In the genomic region with DNA sequence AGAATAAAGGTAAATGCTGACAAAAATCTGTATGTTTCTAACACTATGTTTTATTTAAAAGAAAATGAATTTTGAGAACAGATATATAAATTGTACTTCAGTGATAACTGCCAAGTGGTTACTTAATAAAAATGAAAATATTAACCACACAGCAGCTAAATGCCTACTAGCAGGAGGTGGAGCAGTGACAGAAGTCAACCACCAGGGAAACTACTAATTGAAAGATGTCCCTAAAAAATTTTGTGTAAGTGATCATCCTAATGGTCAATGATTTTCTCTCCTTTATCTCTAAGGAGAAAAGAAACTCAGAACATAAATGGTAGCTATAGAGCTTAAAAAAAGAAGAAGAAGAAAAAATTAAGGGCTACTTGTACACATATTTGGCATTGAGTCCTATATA, we compare ENCODE assay signal across 22 cellular contexts. TPM values are rescaled to one million over a fixed set of nuclear protein-coding genes. Genes with fewer than 3 reads are reported as not detected.
DNase-seq lines count a peak whose midpoint lies in the region; ATAC-seq and TF ChIP-seq lines count a peak whose summit lies in the region.
"Had no signal": no experiment of that assay in that cellular context is flagged by ENCODE, and none has a peak within 500 bp of the region (broad histone marks: within the 10 kb centered on the region; RNA-seq: fewer than 3 reads in every experiment).

No MANE protein-coding gene starts in this region.

- H3K9me2 ChIP-seq in OCI-LY1 (ENCODE audit: low read depth, low read length), result no peaks in the 10 kb centered on the region

- BruUV-seq in A673 (replicated peaks; lab: Mats Ljungman, UMichigan), result no TSS peak

- no peak overlapping the region for H3K4me3 Mint-ChIP-seq in H9
- H3K4me3 Mint-ChIP-seq: CD8-positive, alpha-beta T cell had no signal

- no peaks in the 10 kb centered on the region for H3K79me1 ChIP-seq in H9 (ENCODE audit: insufficient read depth, low read depth, low read length, poor library complexity, severe bottlenecking)

- H4K8ac ChIP-seq in H9 (replicated peaks; ENCODE audit: insufficient read length, low read depth, low read length), result no peak overlapping the region

- H3K36me3 Mint-ChIP-seq in H9 (ENCODE audit: insufficient read depth in 1 of 3, low read depth in 3 of 3), result peaks cover 7 to 42% (median 28%) of the 10 kb centered on the region in 3 experiments; a peak in 5 of 7 replicates

- H2BK20ac ChIP-seq in H9 (ENCODE audit: low read depth, low read length, poor library complexity, severe bottlenecking), result no peak overlapping the region

- H3T11ph ChIP-seq in H9 (ENCODE audit: low read length), result no peak overlapping the region

- H3K14ac ChIP-seq in H9 (ENCODE audit: insufficient read depth, low read length), result no peak overlapping the region

- H3K27ac Mint-ChIP-seq in H9, result no peak overlapping the region
- H3K27ac Mint-ChIP-seq: CD8-positive, alpha-beta T cell had no signal

- no peak overlapping the region for H3K18ac ChIP-seq in H9 (ENCODE audit: insufficient read length, low read depth, low read length)

- no peak overlapping the region for H3K4me2 ChIP-seq in H9 (ENCODE audit: insufficient read depth, insufficient read length, low read length)
- H3K4me2 ChIP-seq in OCI-LY1 (ENCODE audit: low read length), result no peak overlapping the region

- no peaks in the 10 kb centered on the region for H3F3A ChIP-seq in OCI-LY1 (ENCODE audit: insufficient read depth, low read length)

- H2AFZ ChIP-seq in H9 (ENCODE audit: low read length) (no peak overlapping the region), OCI-LY1 (ENCODE audit: low read length) (no peak overlapping the region)

- no peak overlapping the region for H2BK15ac ChIP-seq in H9 (ENCODE audit: low read depth, low read length)

- CTCF ChIA-PET in A673 (lab: Charles Lee), result no interaction called here

- H3K9me3 Mint-ChIP-seq in H9, result no peaks in the 10 kb centered on the region
- H3K9me3 Mint-ChIP-seq: CD8-positive, alpha-beta T cell had no signal

- no peaks in the 10 kb centered on the region for H3K4me1 Mint-ChIP-seq in H9

- H4K20me1 ChIP-seq in H9 (ENCODE audit: control insufficient read depth, insufficient read depth, insufficient read length), result no peaks in the 10 kb centered on the region
- H4K20me1 ChIP-seq in OCI-LY1 (ENCODE audit: insufficient read depth, low read length), result no peaks in the 10 kb centered on the region

- no peak overlapping the region for H3K23ac ChIP-seq in H9 (ENCODE audit: insufficient read length, low read depth, low read length)

- no peak overlapping the region for H4K91ac ChIP-seq in H9 (ENCODE audit: insufficient read length, low read depth, low read length)

- H3K4me3 ChIP-seq in A673 (ENCODE audit: low read depth, low read length, poor library complexity, severe bottlenecking) (no peak overlapping the region), OCI-LY1 (ENCODE audit: low read depth, low read length, poor library complexity, severe bottlenecking) (no peak overlapping the region), fibroblast of mammary gland (ENCODE audit: control insufficient read depth, low read depth, low read length) (no peak overlapping the region), aorta (ENCODE audit: low read length in 2 of 2) (no peak overlapping the region)
- H3K4me3 ChIP-seq: heart right ventricle had no signal

- intact Hi-C loops in A673 (cut with micrococcal nuclease; ENCODE audit: unreplicated experiment) (no loop called here), aorta (cut with DNase I) (no loop called here)

- H3K27ac ChIP-seq in A673 (ENCODE audit: low read depth, low read length, poor library complexity, severe bottlenecking) (no peak overlapping the region), H9 (ENCODE audit: insufficient read length, low read depth, low read length) (no peak overlapping the region), OCI-LY1 (ENCODE audit: low read depth, low read length, poor library complexity, severe bottlenecking) (no peak overlapping the region), aorta (ENCODE audit: low read depth in 1 of 2, low read length in 2 of 2) (no peak overlapping the region)
- H3K27ac ChIP-seq: epithelial cell of prostate, heart right ventricle had no signal

- H3K23me2 ChIP-seq in H9 (ENCODE audit: insufficient read length, low read depth, low read length, poor library complexity, severe bottlenecking), result no peaks in the 10 kb centered on the region

- no peak overlapping the region for H4K5ac ChIP-seq in H9 (ENCODE audit: insufficient read length, low read depth, low read length)

- DNase-seq in A673 (ENCODE audit: low spot score) (no peak), H9 (no peak), fibroblast of mammary gland (ENCODE audit: low read depth) (no peak), aorta (no peak)
- DNase-seq in stimulated activated naive CD8-positive, alpha-beta T cell treated with anti-CD3 and anti-CD28 coated beads, Interleukin-15, Interleukin-2, amounts not matched to agents 100 U/mL and 50 U/mL, for 24 hours, result no peak
- no peak for DNase-seq in stimulated activated CD8-positive, alpha-beta memory T cell treated with anti-CD3 and anti-CD28 coated beads, Interleukin-4, amount 100 ng/mL, for 48 hours
- DNase-seq: activated gamma-delta T cell; CD8-positive, alpha-beta T cell; cortex of kidney; heart right ventricle; Karpas-422; NCI-H1417; NCI-H2171; NK-92 treated with Interleukin-12 subunit alpha and Interleukin-12 subunit beta, amount 100 ng/mL, for 24 hours; retina; Right ventricle myocardium superior; stimulated activated CD4-positive, alpha-beta T cell treated with anti-CD3 and anti-CD28 coated beads, Interleukin-15, amount 100 ng/mL, for 24 hours; T-helper 2 cell had no signal

- H3K36me3 ChIP-seq in A673 (ENCODE audit: insufficient read depth, low read length, poor library complexity, severe bottlenecking) (no peaks in the 10 kb centered on the region), OCI-LY1 (ENCODE audit: insufficient read depth, low read length) (peaks cover 48% of the 10 kb centered on the region; the same call in 1 of the 2 replicates), aorta (ENCODE audit: control insufficient read depth in 1 of 2, insufficient read depth in 2 of 2, low read length in 1 of 2) (peaks cover 0 to 3% of the 10 kb centered on the region in 2 donors)

- H3K27me3 Mint-ChIP-seq in H9 (ENCODE audit: low read depth), result no peaks in the 10 kb centered on the region

- H3K4me1 ChIP-seq in A673 (ENCODE audit: insufficient read depth, low read length, poor library complexity, severe bottlenecking), result no peaks in the 10 kb centered on the region
- no peaks in the 10 kb centered on the region for H3K4me1 ChIP-seq in H9 (ENCODE audit: insufficient read depth, low read length)
- no peaks in the 10 kb centered on the region for H3K4me1 ChIP-seq in OCI-LY1 (ENCODE audit: insufficient read depth, low read length, severe bottlenecking)
- no peaks in the 10 kb centered on the region for H3K4me1 ChIP-seq in aorta (ENCODE audit: control insufficient read depth in 1 of 2, insufficient read depth in 2 of 2, low read length in 2 of 2)

- ATAC-seq in HG03025 (IDR thresholded peaks at IDR 0.05; ENCODE audit: low FRiP score, unreplicated experiment) (no peak), aorta (ENCODE audit: low FRiP score) (no peak)
- ATAC-seq in stimulated activated naive CD8-positive, alpha-beta T cell treated with anti-CD3 and anti-CD28 coated beads, Interleukin-15, Interleukin-2, amounts not matched to agents 100 U/mL and 50 U/mL, for 24 hours, result no peak
- ATAC-seq: activated CD4-positive, CD25-positive, alpha-beta regulatory T cell treated with anti-CD3 and anti-CD28 coated beads, Interleukin-2, amount 50 U/mL, for 24 hours; CD8-positive, alpha-beta T cell; heart right ventricle had no signal

- no peak overlapping the region for H2BK12ac ChIP-seq in H9 (ENCODE audit: insufficient read length, low read depth, low read length)

- H2BK5ac ChIP-seq in H9 (ENCODE audit: insufficient read length, low read length), result no peak overlapping the region

- TF ChIP-seq CTCF in A673 (conservative IDR thresholded peaks at IDR 0.05; ENCODE audit: low read depth, low read length), result peak; percentile 26; the same call in 1 of the 2 replicates
- peak; percentile 43 for TF ChIP-seq CTCF in H9 (conservative IDR thresholded peaks at IDR 0.05)
- peak; percentile 22; the same call in 1 of the 2 replicates for TF ChIP-seq CTCF in OCI-LY1 (IDR thresholded peaks at IDR 0.05; ENCODE audit: low read length)
- TF ChIP-seq CTCF in fibroblast of mammary gland (conservative IDR thresholded peaks at IDR 0.05; ENCODE audit: control insufficient read depth, insufficient read depth, low read depth, low read length), result peak; percentile 9

- POLR2A ChIA-PET in A673 (lab: Charles Lee; ENCODE audit: low non-redundant PET), result no interaction called here

- H3K9me3 ChIP-seq in A673 (ENCODE audit: low read depth, low read length, poor library complexity, severe bottlenecking), result no peaks in the 10 kb centered on the region
- no peaks in the 10 kb centered on the region for H3K9me3 ChIP-seq in H9 (ENCODE audit: control insufficient read depth, low read depth, low read length)
- H3K9me3 ChIP-seq in OCI-LY1 (ENCODE audit: low read length), result no peaks in the 10 kb centered on the region
- no peaks in the 10 kb centered on the region for H3K9me3 ChIP-seq in aorta (ENCODE audit: control insufficient read depth, low read length)
- H3K9me3 ChIP-seq: heart right ventricle had no signal

- H3K4ac ChIP-seq in H9 (ENCODE audit: low read depth, low read length), result no peak overlapping the region

- H3K56ac ChIP-seq in H9 (ENCODE audit: insufficient read length, low read depth, low read length), result no peak overlapping the region

- no peak overlapping the region for H2AK5ac ChIP-seq in H9 (ENCODE audit: insufficient read length, low read length)

- no peak overlapping the region for H3K9ac ChIP-seq in H9 (ENCODE audit: extremely low read depth, insufficient read length, low read length)
- H3K9ac ChIP-seq in OCI-LY1 (ENCODE audit: low read length), result no peak overlapping the region

- H3K27me3 ChIP-seq in A673 (replicated peaks; ENCODE audit: insufficient read depth, low read depth, low read length, poor library complexity), result no peaks in the 10 kb centered on the region
- H3K27me3 ChIP-seq in H9 (ENCODE audit: insufficient read depth, low read length), result no peaks in the 10 kb centered on the region
- H3K27me3 ChIP-seq in OCI-LY1 (ENCODE audit: insufficient read depth, low read length), result no peaks in the 10 kb centered on the region
- no peaks in the 10 kb centered on the region for H3K27me3 ChIP-seq in aorta (ENCODE audit: control insufficient read depth in 1 of 2, insufficient read depth in 2 of 2, low read length in 1 of 2)
- H3K27me3 ChIP-seq: heart right ventricle had no signal

- no peak overlapping the region for H2BK120ac ChIP-seq in H9 (ENCODE audit: low read depth, low read length, poor library complexity, severe bottlenecking)

- H3K79me2 ChIP-seq in H9 (ENCODE audit: insufficient read depth, low read length) (no peaks in the 10 kb centered on the region), OCI-LY1 (ENCODE audit: insufficient read depth, low read length) (no peaks in the 10 kb centered on the region)

RNA-seq across cellular contexts. Expression of a gene that starts 22.9 kb away (rescaled TPM):
- total RNA-seq in A673 (2021) (not detected in 2 replicates), H9 (2021) (not detected in 2 replicates), aorta (not detected)
- not detected for polyA plus RNA-seq in aorta
- total RNA-seq: CD8-positive, alpha-beta T cell; heart right ventricle; Right ventricle myocardium superior had no signal
- polyA plus RNA-seq: heart right ventricle had no signal

RNA-seq across cellular contexts. Expression of a gene that starts 44.4 kb away (rescaled TPM):
- total RNA-seq in A673 (2021) (28.0 and 33.0 TPM in 2 replicates), H9 (2021) (61.4 and 64.5 TPM in 2 replicates), aorta (10 to 100 TPM; 64.9 to 68.4 TPM)
- polyA plus RNA-seq in aorta, result 10 to 100 TPM; 36.7 to 49.6 TPM
